ENCODE assay signal across 8 cellular contexts in the genomic region with DNA sequence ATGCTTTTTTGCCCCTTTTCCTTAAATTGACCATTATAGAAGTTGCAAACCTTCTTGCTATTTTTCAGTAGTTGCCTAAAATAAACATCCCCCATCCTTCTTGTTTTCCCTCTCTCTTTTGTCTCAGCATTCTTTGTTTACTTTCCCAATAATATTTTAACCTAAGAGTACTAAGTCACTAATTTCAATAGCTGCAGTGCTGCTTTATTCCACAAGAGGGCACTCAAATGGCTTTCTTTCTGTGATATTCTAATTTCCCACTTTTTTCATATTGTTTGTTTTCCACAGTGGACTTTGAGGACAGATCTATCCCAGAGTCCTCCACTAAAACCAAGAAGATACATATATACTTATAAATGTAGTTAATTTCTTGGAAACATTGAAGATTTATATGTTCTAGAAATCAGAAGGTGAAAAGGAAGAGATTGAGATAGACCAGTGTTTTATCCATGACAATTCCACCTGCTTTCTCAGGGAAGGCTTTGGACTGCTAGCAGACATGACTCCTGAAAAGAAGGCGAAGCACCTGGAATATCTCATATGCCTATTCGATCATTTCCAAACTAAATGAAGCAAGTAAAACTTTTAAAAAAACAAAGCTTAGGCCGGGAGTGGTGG.
DNase-seq lines count a peak whose midpoint lies in the region; ATAC-seq and TF ChIP-seq lines count a peak whose summit lies in the region.

No MANE protein-coding gene starts in this region.

- no peaks in the 10 kb centered on the region for H3K4me1 ChIP-seq in foreskin keratinocyte

- H3K27ac ChIP-seq in AG04450 (ENCODE audit: low read depth, low read length) (no peak overlapping the region), RWPE1 (no peak overlapping the region), foreskin keratinocyte (no peak overlapping the region)

- DNase-seq in AG04450 (ENCODE audit: low read depth, low spot score) (no peak), GM12865 (ENCODE audit: low read depth) (peak; percentile 9), RWPE1 (ENCODE audit: low spot score) (peak; percentile 8), foreskin keratinocyte (peak in 1 of 2 donors; percentile 1), stromal cell of bone marrow (ENCODE audit: low read depth) (peak; percentile 8), D341Med (ENCODE audit: low spot score) (no peak), mucosa of gallbladder (ENCODE audit: low spot score) (no peak)

- TF ChIP-seq CTCF in AG04450 (IDR thresholded peaks at IDR 0.05; ENCODE audit: low read depth, low read length) (peak; percentile 79), GM12865 (IDR thresholded peaks at IDR 0.05; ENCODE audit: insufficient read depth, low read depth, low read length, missing control alignments) (peak; percentile 66), RWPE1 (conservative IDR thresholded peaks at IDR 0.05; ENCODE audit: low read depth) (peak; percentile 95), foreskin keratinocyte (conservative IDR thresholded peaks at IDR 0.05) (peak; percentile 90)

- H3K27me3 ChIP-seq in AG04450 (ENCODE audit: control insufficient read depth, insufficient read depth, low read length) (no peaks in the 10 kb centered on the region), foreskin keratinocyte (no peaks in the 10 kb centered on the region)

- POLR2A ChIA-PET in AG04450 (lab: Yijun Ruan, JAX), result no interaction called here
- POLR2A ChIA-PET in RWPE1 (lab: Yijun Ruan, JAX; ENCODE audit: low non-redundant PET), result no interaction called here

- CTCF ChIA-PET in AG04450 (lab: Charles Lee) (interaction anchor here (0.6 to 1.8 kb wide), 15 partner anchors 8 to 1041 kb away, joined by 3 to 8 read pairs (median 3); no protein-coding TSS in a partner anchor), RWPE1 (lab: Yijun Ruan, JAX) (interaction anchor here (0.6 to 2.8 kb wide), 20 partner anchors 9 to 1866 kb away, joined by 3 to 13 read pairs (median 4); no protein-coding TSS in a partner anchor)

- ATAC-seq in foreskin keratinocyte (no peak), GM21526 (IDR thresholded peaks at IDR 0.05; ENCODE audit: low FRiP score, unreplicated experiment) (no peak)

- H3K4me3 ChIP-seq in AG04450 (ENCODE audit: low read depth, low read length), result no peak overlapping the region
- no peak overlapping the region for H3K4me3 ChIP-seq in GM12865 (ENCODE audit: low read depth, low read length)

- no peaks in the 10 kb centered on the region for H3K9me3 ChIP-seq in AG04450 (ENCODE audit: control insufficient read depth, insufficient read depth, low read length)

Comparison
In these comparisons a context has a peak if more than half of its experiments do, and no peak if none do; other contexts are left out.
1. DNase-seq: peak in GM12865 (single experiment), RWPE1 (single experiment) and stromal cell of bone marrow (single experiment); none in AG04450 (single experiment), D341Med (single experiment) and mucosa of gallbladder (single experiment).
2. Peak in every context shown above with its lines, with median percentiles within 50 percentile points of each other: CTCF ChIP-seq.